Comparison of ENCODE assay signal across 1 cellular context in the genomic region with DNA sequence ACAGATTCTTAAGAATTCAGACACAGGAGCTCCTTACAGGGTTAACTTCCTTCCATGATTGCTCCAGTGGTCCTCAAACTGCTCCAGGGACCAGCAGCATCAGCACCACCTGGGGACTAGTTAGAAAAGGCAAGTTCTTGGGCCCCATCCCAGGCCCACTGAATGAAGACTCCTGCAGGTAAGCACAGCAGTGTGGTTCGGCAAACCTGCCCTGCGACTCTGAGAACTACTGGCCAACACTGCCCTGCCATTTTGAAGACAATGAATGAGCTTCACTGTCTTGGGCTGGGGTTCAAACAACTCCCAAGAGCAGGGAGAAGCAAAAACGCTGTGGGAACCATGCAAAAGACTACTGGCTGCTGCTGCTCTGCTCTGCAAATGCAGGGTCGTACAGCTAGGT.
TF ChIP-seq lines count a peak whose summit lies in the region.

No MANE protein-coding gene starts in this region.

TF ChIP-seq in H1, 55 proteins besides CTCF, POLR2A, EP300 and RAD21:
- TF ChIP-seq CBX8 (IDR thresholded peaks at IDR 0.05; ENCODE audit: borderline replicate concordance, low read depth, low read length), result no peak
- no peak for TF ChIP-seq CTBP2 (IDR thresholded peaks at IDR 0.05; ENCODE audit: borderline replicate concordance, insufficient read depth, insufficient read length, low read length)
- TF ChIP-seq SP4 (IDR thresholded peaks at IDR 0.05; ENCODE audit: low read length), result no peak
- no peak for TF ChIP-seq KDM5A (IDR thresholded peaks at IDR 0.05; ENCODE audit: low read length)
- TF ChIP-seq, protein P1, sequence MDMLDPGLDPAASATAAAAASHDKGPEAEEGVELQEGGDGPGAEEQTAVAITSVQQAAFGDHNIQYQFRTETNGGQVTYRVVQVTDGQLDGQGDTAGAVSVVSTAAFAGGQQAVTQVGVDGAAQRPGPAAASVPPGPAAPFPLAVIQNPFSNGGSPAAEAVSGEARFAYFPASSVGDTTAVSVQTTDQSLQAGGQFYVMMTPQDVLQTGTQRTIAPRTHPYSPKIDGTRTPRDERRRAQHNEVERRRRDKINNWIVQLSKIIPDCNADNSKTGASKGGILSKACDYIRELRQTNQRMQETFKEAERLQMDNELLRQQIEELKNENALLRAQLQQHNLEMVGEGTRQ (IDR thresholded peaks at IDR 0.05; ENCODE audit: low read length), result no peak
- no peak for TF ChIP-seq EZH2 (IDR thresholded peaks at IDR 0.05; ENCODE audit: low read depth, low read length, severe bottlenecking)
- TF ChIP-seq CEBPB (IDR thresholded peaks at IDR 0.05; ENCODE audit: low read depth, low read length), result no peak
- TF ChIP-seq, protein P2, sequence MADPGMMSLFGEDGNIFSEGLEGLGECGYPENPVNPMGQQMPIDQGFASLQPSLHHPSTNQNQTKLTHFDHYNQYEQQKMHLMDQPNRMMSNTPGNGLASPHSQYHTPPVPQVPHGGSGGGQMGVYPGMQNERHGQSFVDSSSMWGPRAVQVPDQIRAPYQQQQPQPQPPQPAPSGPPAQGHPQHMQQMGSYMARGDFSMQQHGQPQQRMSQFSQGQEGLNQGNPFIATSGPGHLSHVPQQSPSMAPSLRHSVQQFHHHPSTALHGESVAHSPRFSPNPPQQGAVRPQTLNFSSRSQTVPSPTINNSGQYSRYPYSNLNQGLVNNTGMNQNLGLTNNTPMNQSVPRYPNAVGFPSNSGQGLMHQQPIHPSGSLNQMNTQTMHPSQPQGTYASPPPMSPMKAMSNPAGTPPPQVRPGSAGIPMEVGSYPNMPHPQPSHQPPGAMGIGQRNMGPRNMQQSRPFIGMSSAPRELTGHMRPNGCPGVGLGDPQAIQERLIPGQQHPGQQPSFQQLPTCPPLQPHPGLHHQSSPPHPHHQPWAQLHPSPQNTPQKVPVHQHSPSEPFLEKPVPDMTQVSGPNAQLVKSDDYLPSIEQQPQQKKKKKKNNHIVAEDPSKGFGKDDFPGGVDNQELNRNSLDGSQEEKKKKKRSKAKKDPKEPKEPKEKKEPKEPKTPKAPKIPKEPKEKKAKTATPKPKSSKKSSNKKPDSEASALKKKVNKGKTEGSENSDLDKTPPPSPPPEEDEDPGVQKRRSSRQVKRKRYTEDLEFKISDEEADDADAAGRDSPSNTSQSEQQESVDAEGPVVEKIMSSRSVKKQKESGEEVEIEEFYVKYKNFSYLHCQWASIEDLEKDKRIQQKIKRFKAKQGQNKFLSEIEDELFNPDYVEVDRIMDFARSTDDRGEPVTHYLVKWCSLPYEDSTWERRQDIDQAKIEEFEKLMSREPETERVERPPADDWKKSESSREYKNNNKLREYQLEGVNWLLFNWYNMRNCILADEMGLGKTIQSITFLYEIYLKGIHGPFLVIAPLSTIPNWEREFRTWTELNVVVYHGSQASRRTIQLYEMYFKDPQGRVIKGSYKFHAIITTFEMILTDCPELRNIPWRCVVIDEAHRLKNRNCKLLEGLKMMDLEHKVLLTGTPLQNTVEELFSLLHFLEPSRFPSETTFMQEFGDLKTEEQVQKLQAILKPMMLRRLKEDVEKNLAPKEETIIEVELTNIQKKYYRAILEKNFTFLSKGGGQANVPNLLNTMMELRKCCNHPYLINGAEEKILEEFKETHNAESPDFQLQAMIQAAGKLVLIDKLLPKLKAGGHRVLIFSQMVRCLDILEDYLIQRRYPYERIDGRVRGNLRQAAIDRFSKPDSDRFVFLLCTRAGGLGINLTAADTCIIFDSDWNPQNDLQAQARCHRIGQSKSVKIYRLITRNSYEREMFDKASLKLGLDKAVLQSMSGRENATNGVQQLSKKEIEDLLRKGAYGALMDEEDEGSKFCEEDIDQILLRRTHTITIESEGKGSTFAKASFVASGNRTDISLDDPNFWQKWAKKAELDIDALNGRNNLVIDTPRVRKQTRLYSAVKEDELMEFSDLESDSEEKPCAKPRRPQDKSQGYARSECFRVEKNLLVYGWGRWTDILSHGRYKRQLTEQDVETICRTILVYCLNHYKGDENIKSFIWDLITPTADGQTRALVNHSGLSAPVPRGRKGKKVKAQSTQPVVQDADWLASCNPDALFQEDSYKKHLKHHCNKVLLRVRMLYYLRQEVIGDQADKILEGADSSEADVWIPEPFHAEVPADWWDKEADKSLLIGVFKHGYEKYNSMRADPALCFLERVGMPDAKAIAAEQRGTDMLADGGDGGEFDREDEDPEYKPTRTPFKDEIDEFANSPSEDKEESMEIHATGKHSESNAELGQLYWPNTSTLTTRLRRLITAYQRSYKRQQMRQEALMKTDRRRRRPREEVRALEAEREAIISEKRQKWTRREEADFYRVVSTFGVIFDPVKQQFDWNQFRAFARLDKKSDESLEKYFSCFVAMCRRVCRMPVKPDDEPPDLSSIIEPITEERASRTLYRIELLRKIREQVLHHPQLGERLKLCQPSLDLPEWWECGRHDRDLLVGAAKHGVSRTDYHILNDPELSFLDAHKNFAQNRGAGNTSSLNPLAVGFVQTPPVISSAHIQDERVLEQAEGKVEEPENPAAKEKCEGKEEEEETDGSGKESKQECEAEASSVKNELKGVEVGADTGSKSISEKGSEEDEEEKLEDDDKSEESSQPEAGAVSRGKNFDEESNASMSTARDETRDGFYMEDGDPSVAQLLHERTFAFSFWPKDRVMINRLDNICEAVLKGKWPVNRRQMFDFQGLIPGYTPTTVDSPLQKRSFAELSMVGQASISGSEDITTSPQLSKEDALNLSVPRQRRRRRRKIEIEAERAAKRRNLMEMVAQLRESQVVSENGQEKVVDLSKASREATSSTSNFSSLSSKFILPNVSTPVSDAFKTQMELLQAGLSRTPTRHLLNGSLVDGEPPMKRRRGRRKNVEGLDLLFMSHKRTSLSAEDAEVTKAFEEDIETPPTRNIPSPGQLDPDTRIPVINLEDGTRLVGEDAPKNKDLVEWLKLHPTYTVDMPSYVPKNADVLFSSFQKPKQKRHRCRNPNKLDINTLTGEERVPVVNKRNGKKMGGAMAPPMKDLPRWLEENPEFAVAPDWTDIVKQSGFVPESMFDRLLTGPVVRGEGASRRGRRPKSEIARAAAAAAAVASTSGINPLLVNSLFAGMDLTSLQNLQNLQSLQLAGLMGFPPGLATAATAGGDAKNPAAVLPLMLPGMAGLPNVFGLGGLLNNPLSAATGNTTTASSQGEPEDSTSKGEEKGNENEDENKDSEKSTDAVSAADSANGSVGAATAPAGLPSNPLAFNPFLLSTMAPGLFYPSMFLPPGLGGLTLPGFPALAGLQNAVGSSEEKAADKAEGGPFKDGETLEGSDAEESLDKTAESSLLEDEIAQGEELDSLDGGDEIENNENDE (IDR thresholded peaks at IDR 0.05; ENCODE audit: insufficient replicate concordance, low read length), result no peak
- TF ChIP-seq SIN3A (conservative IDR thresholded peaks at IDR 0.05 in 1 of 2, IDR thresholded peaks at IDR 0.05 in 1 of 2; ENCODE audit: low read depth in 1 of 2, low read length in 2 of 2), result no peak
- no peak for TF ChIP-seq FOSL1 (IDR thresholded peaks at IDR 0.05; ENCODE audit: insufficient read depth, low read depth, low read length)
- TF ChIP-seq ASH2L (IDR thresholded peaks at IDR 0.05; ENCODE audit: low read length), result no peak
- TF ChIP-seq RNF2 (IDR thresholded peaks at IDR 0.05; ENCODE audit: borderline replicate concordance, low read depth, low read length, missing control alignments, poor library complexity, severe bottlenecking), result no peak
TF ChIP-seq in H1: peak in this region for 0.
